Comparison of ENCODE assay signal across 15 cellular contexts in genomic region chr4:67576538-67576937, GRCh38. TPM values are rescaled to one million over a fixed set of nuclear protein-coding genes. Genes with fewer than 3 reads are reported as not detected.
DNase-seq lines count a peak whose midpoint lies in the region; ATAC-seq and TF ChIP-seq lines count a peak whose summit lies in the region.
"Had no signal": no experiment of that assay in that cellular context is flagged by ENCODE, and none has a peak within 500 bp of the region (broad histone marks: within the 10 kb centered on the region; RNA-seq: fewer than 3 reads in every experiment).

No MANE protein-coding gene starts in this region.

- TF ChIP-seq CTCF in GM06990 (IDR thresholded peaks at IDR 0.05; ENCODE audit: insufficient read depth, low read length, poor library complexity, severe bottlenecking), result no peak
- TF ChIP-seq CTCF in OCI-LY1 (IDR thresholded peaks at IDR 0.05; ENCODE audit: low read length), result no peak
- TF ChIP-seq CTCF in GM10248 (IDR thresholded peaks at IDR 0.05; ENCODE audit: control extremely low read depth, extremely low read depth, low read depth, missing control alignments), result no peak

- CTCF ChIA-PET in GM10248 (lab: Yijun Ruan, JAX), result interaction anchor here (0.9 to 1.3 kb wide), 3 partner anchors 13 to 124 kb away, joined by 3 to 4 read pairs (median 3); no protein-coding TSS in a partner anchor

- H3K27me3 ChIP-seq in GM06990 (replicated peaks; ENCODE audit: control insufficient read depth, insufficient read depth, low read length) (no peaks in the 10 kb centered on the region), OCI-LY1 (ENCODE audit: insufficient read depth, low read length) (no peaks in the 10 kb centered on the region)
- H3K27me3 ChIP-seq: tibial artery had no signal

- no peak overlapping the region for H2AFZ ChIP-seq in OCI-LY1 (ENCODE audit: low read length)

- peak overlapping the region; percentile 80 for H3K4me2 ChIP-seq in OCI-LY1 (ENCODE audit: low read length)

- DNase-seq in GM06990 (ENCODE audit: extremely low read depth, insufficient read length) (peak; percentile 64), cerebellum (ENCODE audit: low spot score) (no peak), GM10248 (ENCODE audit: extremely low spot score) (no peak), NCI-H2107 (lab: John Stamatoyannopoulos, UW) (no peak)
- no peak for DNase-seq in activated T-cell treated with anti-CD3 and anti-CD28 coated beads, Interleukin-2, amount 50 U/mL, for 1 hour
- DNase-seq: C1 segment of cervical spinal cord, endodermal cell, NCI-H345, SHP77, tibial artery had no signal

- H3K79me2 ChIP-seq in OCI-LY1 (ENCODE audit: insufficient read depth, low read length), result no peaks in the 10 kb centered on the region

- no peaks in the 10 kb centered on the region for H4K20me1 ChIP-seq in OCI-LY1 (ENCODE audit: insufficient read depth, low read length)

- H3K36me3 ChIP-seq in GM06990 (ENCODE audit: control insufficient read depth, insufficient read depth, low read length) (no peaks in the 10 kb centered on the region; the same call in 1 of the 2 replicates), OCI-LY1 (ENCODE audit: insufficient read depth, low read length) (peaks cover 74% of the 10 kb centered on the region)
- H3K36me3 ChIP-seq: tibial artery had no signal

- peaks cover 63% of the 10 kb centered on the region for H3K4me1 ChIP-seq in OCI-LY1 (ENCODE audit: insufficient read depth, low read length, severe bottlenecking)
- H3K4me1 ChIP-seq: tibial artery had no signal

- H3K4me3 ChIP-seq in GM06990 (replicated peaks; ENCODE audit: low read depth, low read length) (no peak overlapping the region), OCI-LY1 (ENCODE audit: low read depth, low read length, poor library complexity, severe bottlenecking) (no peak overlapping the region)
- H3K4me3 ChIP-seq: tibial artery had no signal

- ATAC-seq in GM19043 (IDR thresholded peaks at IDR 0.05; ENCODE audit: low read depth, unreplicated experiment) (peak; percentile 41), HG02938 (IDR thresholded peaks at IDR 0.05; ENCODE audit: unreplicated experiment) (peak; percentile 37)
- ATAC-seq: activated CD4-positive, CD25-positive, alpha-beta regulatory T cell treated with anti-CD3 and anti-CD28 coated beads, Interleukin-2, amount 50 U/mL, for 24 hours had no signal

- peak overlapping the region; percentile 98 for H3K27ac ChIP-seq in OCI-LY1 (ENCODE audit: low read depth, low read length, poor library complexity, severe bottlenecking)
- H3K27ac ChIP-seq: tibial artery had no signal

- POLR2A ChIA-PET in GM10248 (lab: Yijun Ruan, JAX), result no interaction called here

- H3F3A ChIP-seq in OCI-LY1 (ENCODE audit: insufficient read depth, low read length), result peaks cover 2% of the 10 kb centered on the region; the same call in 1 of the 2 replicates

- H3K9ac ChIP-seq in OCI-LY1 (ENCODE audit: low read length), result peak overlapping the region; percentile 52; the same call in 1 of the 2 replicates

- no peaks in the 10 kb centered on the region for H3K9me3 ChIP-seq in OCI-LY1 (ENCODE audit: low read length)
- H3K9me3 ChIP-seq: tibial artery had no signal

- no peaks in the 10 kb centered on the region for H3K9me2 ChIP-seq in OCI-LY1 (ENCODE audit: low read depth, low read length)

RNA-seq across cellular contexts. Expression of gene STAP1, which starts 18.0 kb away (rescaled TPM):
- total RNA-seq in cerebellum, result not detected
- total RNA-seq: endodermal cell, mesothelial cell of epicardium had no signal

RNA-seq across cellular contexts. Expression of gene CENPC, which starts 31.2 kb away (rescaled TPM):
- 48.2 TPM for total RNA-seq in cerebellum
